In the genomic region with DNA sequence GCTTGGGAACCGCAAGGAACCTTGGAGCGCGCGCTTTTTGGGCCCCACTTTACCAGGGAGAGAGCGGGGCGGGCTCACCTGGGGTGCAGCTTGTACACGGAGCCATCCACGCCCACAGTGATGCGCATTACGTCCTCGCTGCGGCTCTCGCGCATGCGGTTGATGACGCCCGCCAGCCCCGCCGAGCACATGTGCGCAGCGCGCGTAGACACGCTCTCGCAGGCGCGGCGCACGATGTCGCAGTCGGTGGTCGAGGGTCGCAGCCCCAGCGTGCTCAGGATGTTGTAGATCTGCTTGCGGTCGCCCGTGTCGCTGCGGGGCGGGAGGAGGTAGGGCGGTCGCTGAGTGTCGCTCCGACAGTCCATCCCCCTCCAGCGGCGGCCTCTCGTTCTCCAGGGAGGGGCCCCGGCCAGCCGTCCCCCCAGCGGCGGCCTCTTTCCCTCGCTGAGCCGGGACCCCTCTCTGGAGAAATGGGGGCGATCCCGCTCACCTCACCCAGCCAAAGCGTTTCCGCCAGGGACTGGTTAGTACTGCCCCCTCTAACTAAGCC, we compare ENCODE assay signal across 8 cellular contexts. TPM values are rescaled to one million over a fixed set of nuclear protein-coding genes. Genes with fewer than 3 reads are reported as not detected.
DNase-seq lines count a peak whose midpoint lies in the region; ATAC-seq, FAIRE-seq and TF ChIP-seq lines count a peak whose summit lies in the region.

No MANE protein-coding gene starts in this region.

- H3K4me3 ChIP-seq in H7 (ENCODE audit: insufficient read depth, low read depth, low read length) (peak overlapping the region; percentile 54), cardiac muscle cell (peak overlapping the region; percentile 25), gastrocnemius medialis (peak overlapping the region; percentile 27 to 48 (median 47))

- FAIRE-seq in GM12892 (lab: Jason Lieb, UNC): no peak

- H3K27ac ChIP-seq in cardiac muscle cell (no peak overlapping the region), gastrocnemius medialis (no peak overlapping the region)

- peak overlapping the region; percentile 75 for H3K4me3 Mint-ChIP-seq in activated T-helper 2 cell treated with anti-CD3 and anti-CD28 coated beads, Interferon-gamma antibody, Interleukin-2, Interleukin-4, amounts not matched to agents 10 μg/mL and 5 μg/mL and 100 μg/mL, durations not matched to agents 14 hours and 24 hours and 36 hours (ENCODE audit: low read depth)

- TF ChIP-seq POLR2A in gastrocnemius medialis (IDR thresholded peaks at IDR 0.05) (no peak), GM12892 (IDR thresholded peaks at IDR 0.05; ENCODE audit: low read depth, low read length) (no peak)

- H3K27ac Mint-ChIP-seq in activated T-helper 2 cell treated with anti-CD3 and anti-CD28 coated beads, Interferon-gamma antibody, Interleukin-2, Interleukin-4, amounts not matched to agents 10 μg/mL and 5 μg/mL and 100 μg/mL, durations not matched to agents 14 hours and 24 hours and 36 hours: peak overlapping the region; percentile 76

- no peak for TF ChIP-seq CTCF in cardiac muscle cell (IDR thresholded peaks at IDR 0.05; ENCODE audit: low read depth, low read length)
- no peak for TF ChIP-seq CTCF in gastrocnemius medialis (IDR thresholded peaks at IDR 0.05 in 4 of 5, conservative IDR thresholded peaks at IDR 0.05 in 1 of 5)

- no peaks in the 10 kb centered on the region for H3K9me3 ChIP-seq in cardiac muscle cell (ENCODE audit: low read depth)
- no peaks in the 10 kb centered on the region for H3K9me3 ChIP-seq in gastrocnemius medialis

- peak; percentile 81 for DNase-seq in H7
- peak; percentile 54 for DNase-seq in activated T-helper 2 cell treated with anti-CD3 and anti-CD28 coated beads, Interferon-gamma antibody, Interleukin-2, Interleukin-4, amounts not matched to agents 10 μg/mL and 5 μg/mL and 100 μg/mL, durations not matched to agents 14 hours and 24 hours and 36 hours (ENCODE audit: low spot score)
- DNase-seq in cardiac muscle cell (ENCODE audit: low read depth in 1 of 2, low spot score in 1 of 2): peak in 1 of 2 donors; percentile 51
- DNase-seq in gastrocnemius medialis: no peak
- no peak for DNase-seq in GM12892 (ENCODE audit: insufficient read length)
- no peak for DNase-seq in NCI-H226
- DNase-seq in NCI-H2107 treated with DMSO at 0.1 percent for 48 hours (lab: John Stamatoyannopoulos, UW; ENCODE audit: unreplicated experiment): no peak

- peaks cover 8% of the 10 kb centered on the region for H3K27me3 Mint-ChIP-seq in activated T-helper 2 cell treated with anti-CD3 and anti-CD28 coated beads, Interferon-gamma antibody, Interleukin-2, Interleukin-4, amounts not matched to agents 10 μg/mL and 5 μg/mL and 100 μg/mL, durations not matched to agents 14 hours and 24 hours and 36 hours (ENCODE audit: low read depth)

- H3K27me3 ChIP-seq in H7 (ENCODE audit: control insufficient read depth, insufficient read depth, low read length) (peaks cover 25% of the 10 kb centered on the region), cardiac muscle cell (no peaks in the 10 kb centered on the region), gastrocnemius medialis (peaks cover 2 to 20% (median 15%) of the 10 kb centered on the region in 3 donors)

- H3K36me3 ChIP-seq in H7 (replicated peaks; ENCODE audit: control insufficient read depth, insufficient read depth, low read length): no peaks in the 10 kb centered on the region
- H3K36me3 ChIP-seq in cardiac muscle cell: peaks cover 2% of the 10 kb centered on the region
- H3K36me3 ChIP-seq in gastrocnemius medialis: no peaks in the 10 kb centered on the region

- no peaks in the 10 kb centered on the region for H3K9me3 Mint-ChIP-seq in activated T-helper 2 cell treated with anti-CD3 and anti-CD28 coated beads, Interferon-gamma antibody, Interleukin-2, Interleukin-4, amounts not matched to agents 10 μg/mL and 5 μg/mL and 100 μg/mL, durations not matched to agents 14 hours and 24 hours and 36 hours

- H3K4me1 ChIP-seq in cardiac muscle cell (ENCODE audit: low read depth) (peaks cover 44% of the 10 kb centered on the region), gastrocnemius medialis (no peaks in the 10 kb centered on the region)

- intact Hi-C loops in activated T-helper 2 cell treated with anti-CD3 and anti-CD28 coated beads, Interferon-gamma antibody, Interleukin-2, Interleukin-4, amounts not matched to agents 10 μg/mL and 5 μg/mL and 100 μg/mL, durations not matched to agents 14 hours and 24 hours and 36 hours (cut with micrococcal nuclease): loop anchor here (5.0 kb wide), 1 partner anchor 57 kb away; the partner anchor contains the start of gene YKT6
- intact Hi-C loops in gastrocnemius medialis (cut with DNase I; ENCODE audit: low total_unique reads): no loop called here

- no peaks in the 10 kb centered on the region for H3K4me1 Mint-ChIP-seq in activated T-helper 2 cell treated with anti-CD3 and anti-CD28 coated beads, Interferon-gamma antibody, Interleukin-2, Interleukin-4, amounts not matched to agents 10 μg/mL and 5 μg/mL and 100 μg/mL, durations not matched to agents 14 hours and 24 hours and 36 hours (ENCODE audit: low read depth)

- in situ Hi-C loops in gastrocnemius medialis (cut with MboI; ENCODE audit: low sequenced_read_pairs in 4 of 4): no loop called here

- ATAC-seq in gastrocnemius medialis: no peak
- no peak for ATAC-seq in GM21367 (IDR thresholded peaks at IDR 0.05; ENCODE audit: unreplicated experiment)

- H3K36me3 Mint-ChIP-seq in activated T-helper 2 cell treated with anti-CD3 and anti-CD28 coated beads, Interferon-gamma antibody, Interleukin-2, Interleukin-4, amounts not matched to agents 10 μg/mL and 5 μg/mL and 100 μg/mL, durations not matched to agents 14 hours and 24 hours and 36 hours (ENCODE audit: low read depth): no peaks in the 10 kb centered on the region

RNA-seq across cellular contexts. Expression of gene MYL7, which starts 4.4 kb away (rescaled TPM):
- total RNA-seq in H7 (2014; rRNA removed; shearing (Covaris generic)): 1.4 and 4.7 TPM in 2 replicates
- not detected in 2 replicates for total RNA-seq in activated T-helper 2 cell treated with anti-CD3 and anti-CD28 coated beads, Interferon-gamma antibody, Interleukin-2, Interleukin-4, amounts not matched to agents 10 μg/mL and 5 μg/mL and 100 μg/mL, durations not matched to agents 14 hours and 24 hours and 36 hours
- total RNA-seq in cardiac muscle cell (9,288 and 26,089 TPM in 2 replicates), gastrocnemius medialis (1 to 10 TPM in 1 of 4 donors, not detected in 3; 2.6 TPM)
- 8,361 and 20,231 TPM in 2 replicates for polyA plus RNA-seq in cardiac muscle cell
- not detected for polyA plus RNA-seq in GM12892 (2012; ENCODE audit: missing spikeins)

RNA-seq across cellular contexts. Expression of gene POLD2, which starts 22.1 kb away (rescaled TPM):
- 134 and 136 TPM in 2 replicates for total RNA-seq in H7 (2014; rRNA removed; shearing (Covaris generic))
- total RNA-seq in activated T-helper 2 cell treated with anti-CD3 and anti-CD28 coated beads, Interferon-gamma antibody, Interleukin-2, Interleukin-4, amounts not matched to agents 10 μg/mL and 5 μg/mL and 100 μg/mL, durations not matched to agents 14 hours and 24 hours and 36 hours: 205 and 215 TPM in 2 replicates
- total RNA-seq in cardiac muscle cell: 123 and 133 TPM in 2 replicates
- polyA plus RNA-seq in cardiac muscle cell: 194 and 198 TPM in 2 replicates
- total RNA-seq in gastrocnemius medialis: 10 to 100 TPM; 69.4 to 93.0 (median 77.7) TPM
- 112 TPM for polyA plus RNA-seq in GM12892 (2012; ENCODE audit: missing spikeins)

RNA-seq across cellular contexts. Expression of gene AEBP1, which starts 41.3 kb away (rescaled TPM):
- 12.9 and 15.8 TPM in 2 replicates for total RNA-seq in H7 (2014; rRNA removed; shearing (Covaris generic))
- 36.4 and 38.7 TPM in 2 replicates for total RNA-seq in activated T-helper 2 cell treated with anti-CD3 and anti-CD28 coated beads, Interferon-gamma antibody, Interleukin-2, Interleukin-4, amounts not matched to agents 10 μg/mL and 5 μg/mL and 100 μg/mL, durations not matched to agents 14 hours and 24 hours and 36 hours
- 60.8 and 94.1 TPM in 2 replicates for total RNA-seq in cardiac muscle cell
- polyA plus RNA-seq in cardiac muscle cell: 96.0 and 107 TPM in 2 replicates
- 10 to 100 TPM in 2 of 4 donors, 1 to 10 TPM in 2; 5.8 to 23.6 (median 15.9) TPM for total RNA-seq in gastrocnemius medialis
- polyA plus RNA-seq in GM12892 (2012; ENCODE audit: missing spikeins): 0.11 TPM

RNA-seq across cellular contexts. Expression of gene GCK, which starts 43.7 kb away (rescaled TPM):
- total RNA-seq in H7 (2014; rRNA removed; shearing (Covaris generic)): 2.8 and 3.7 TPM in 2 replicates
- 1.8 and 2.3 TPM in 2 replicates for total RNA-seq in activated T-helper 2 cell treated with anti-CD3 and anti-CD28 coated beads, Interferon-gamma antibody, Interleukin-2, Interleukin-4, amounts not matched to agents 10 μg/mL and 5 μg/mL and 100 μg/mL, durations not matched to agents 14 hours and 24 hours and 36 hours
- total RNA-seq in cardiac muscle cell (19.1 and 46.4 TPM in 2 replicates), gastrocnemius medialis (under 1 TPM in 1 of 4 donors, not detected in 3; 0.33 TPM)
- 26.7 and 62.9 TPM in 2 replicates for polyA plus RNA-seq in cardiac muscle cell
- 0.83 TPM for polyA plus RNA-seq in GM12892 (2012; ENCODE audit: missing spikeins)

RNA-seq across cellular contexts. Expression of gene YKT6, which starts 55.3 kb away (rescaled TPM):
- 82.4 and 93.4 TPM in 2 replicates for total RNA-seq in H7 (2014; rRNA removed; shearing (Covaris generic))
- 73.1 and 76.4 TPM in 2 replicates for total RNA-seq in activated T-helper 2 cell treated with anti-CD3 and anti-CD28 coated beads, Interferon-gamma antibody, Interleukin-2, Interleukin-4, amounts not matched to agents 10 μg/mL and 5 μg/mL and 100 μg/mL, durations not matched to agents 14 hours and 24 hours and 36 hours
- total RNA-seq in cardiac muscle cell (59.8 and 92.9 TPM in 2 replicates), gastrocnemius medialis (10 to 100 TPM; 37.9 to 79.5 (median 72.5) TPM)
- polyA plus RNA-seq in cardiac muscle cell: 76.2 and 105 TPM in 2 replicates
- polyA plus RNA-seq in GM12892 (2012; ENCODE audit: missing spikeins): 37.2 TPM

Comparison
In these comparisons a context has a peak if more than half of its experiments do, and no peak if none do; other contexts are left out.
1. DNase-seq: peak in H7 (single experiment) and activated T-helper 2 cell treated with anti-CD3 and anti-CD28 coated beads, Interferon-gamma antibody, Interleukin-2, Interleukin-4, amounts not matched to agents 10 μg/mL and 5 μg/mL and 100 μg/mL, durations not matched to agents 14 hours and 24 hours and 36 hours (single experiment); none in gastrocnemius medialis (0 of 2), GM12892 (single experiment), NCI-H226 (single experiment) and NCI-H2107 treated with DMSO at 0.1 percent for 48 hours (single experiment).
2. RNA of gene MYL7, which starts 4.4 kb away (total RNA-seq): 9,288 to 26,089 TPM in cardiac muscle cell; 1.4 to 4.7 TPM in H7, 2.6 TPM in gastrocnemius medialis and not detected in activated T-helper 2 cell treated with anti-CD3 and anti-CD28 coated beads, Interferon-gamma antibody, Interleukin-2, Interleukin-4, amounts not matched to agents 10 μg/mL and 5 μg/mL and 100 μg/mL, durations not matched to agents 14 hours and 24 hours and 36 hours; every median in the first group is over 1,000 times any median in the second.
3. Peak in every context shown above with its lines, with median percentiles within 50 percentile points of each other: H3K4me3 ChIP-seq.